In the genomic region with DNA sequence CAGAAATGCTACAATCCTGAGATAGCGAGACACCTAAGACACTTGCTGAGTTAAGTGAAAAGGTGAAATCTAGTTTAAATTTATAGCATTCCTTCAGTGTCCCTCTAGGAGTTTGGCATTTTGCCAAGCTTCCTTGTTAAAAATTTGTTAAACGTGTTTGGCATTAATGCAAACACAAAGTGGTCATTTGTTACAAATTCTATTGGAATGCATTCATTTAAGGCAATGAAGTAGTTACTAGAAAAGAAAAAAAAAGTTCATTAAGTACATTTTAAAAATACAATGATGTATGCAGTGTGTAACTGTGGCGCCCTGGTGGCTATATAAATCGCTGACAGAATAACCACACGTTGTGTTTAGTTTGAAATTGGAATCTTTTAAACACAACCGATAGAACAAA, we compare ENCODE assay signal across 1 cellular context.
A peak's percentile ranks its signal among the peaks of the same experiment; 100 is the strongest.
TF ChIP-seq lines count a peak whose summit lies in the region.

No MANE protein-coding gene starts in this region.

TF ChIP-seq in HEK293, 187 proteins besides CTCF, POLR2A, EP300 and RAD21 (continued from another document):
- TF ChIP-seq ZNF600 (tag by site-specific recombination; IDR thresholded peaks at IDR 0.05) = no peak
- TF ChIP-seq ZNF223 (tag by site-specific recombination; IDR thresholded peaks at IDR 0.05) = no peak
- no peak for TF ChIP-seq ZNF449 (tag by site-specific recombination; IDR thresholded peaks at IDR 0.05)
- TF ChIP-seq, protein P1, sequence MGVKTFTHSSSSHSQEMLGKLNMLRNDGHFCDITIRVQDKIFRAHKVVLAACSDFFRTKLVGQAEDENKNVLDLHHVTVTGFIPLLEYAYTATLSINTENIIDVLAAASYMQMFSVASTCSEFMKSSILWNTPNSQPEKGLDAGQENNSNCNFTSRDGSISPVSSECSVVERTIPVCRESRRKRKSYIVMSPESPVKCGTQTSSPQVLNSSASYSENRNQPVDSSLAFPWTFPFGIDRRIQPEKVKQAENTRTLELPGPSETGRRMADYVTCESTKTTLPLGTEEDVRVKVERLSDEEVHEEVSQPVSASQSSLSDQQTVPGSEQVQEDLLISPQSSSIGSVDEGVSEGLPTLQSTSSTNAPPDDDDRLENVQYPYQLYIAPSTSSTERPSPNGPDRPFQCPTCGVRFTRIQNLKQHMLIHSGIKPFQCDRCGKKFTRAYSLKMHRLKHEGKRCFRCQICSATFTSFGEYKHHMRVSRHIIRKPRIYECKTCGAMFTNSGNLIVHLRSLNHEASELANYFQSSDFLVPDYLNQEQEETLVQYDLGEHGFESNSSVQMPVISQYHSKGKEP (tag by site-specific recombination; IDR thresholded peaks at IDR 0.05) = peak; percentile 54; the same call in 1 of the 2 replicates
- TF ChIP-seq, protein P2, sequence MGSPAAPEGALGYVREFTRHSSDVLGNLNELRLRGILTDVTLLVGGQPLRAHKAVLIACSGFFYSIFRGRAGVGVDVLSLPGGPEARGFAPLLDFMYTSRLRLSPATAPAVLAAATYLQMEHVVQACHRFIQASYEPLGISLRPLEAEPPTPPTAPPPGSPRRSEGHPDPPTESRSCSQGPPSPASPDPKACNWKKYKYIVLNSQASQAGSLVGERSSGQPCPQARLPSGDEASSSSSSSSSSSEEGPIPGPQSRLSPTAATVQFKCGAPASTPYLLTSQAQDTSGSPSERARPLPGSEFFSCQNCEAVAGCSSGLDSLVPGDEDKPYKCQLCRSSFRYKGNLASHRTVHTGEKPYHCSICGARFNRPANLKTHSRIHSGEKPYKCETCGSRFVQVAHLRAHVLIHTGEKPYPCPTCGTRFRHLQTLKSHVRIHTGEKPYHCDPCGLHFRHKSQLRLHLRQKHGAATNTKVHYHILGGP (tag by site-specific recombination; IDR thresholded peaks at IDR 0.05) = 0 out of 2 replicates have a peak, but pooled peaks have one; percentile 33
- TF ChIP-seq, protein P3, sequence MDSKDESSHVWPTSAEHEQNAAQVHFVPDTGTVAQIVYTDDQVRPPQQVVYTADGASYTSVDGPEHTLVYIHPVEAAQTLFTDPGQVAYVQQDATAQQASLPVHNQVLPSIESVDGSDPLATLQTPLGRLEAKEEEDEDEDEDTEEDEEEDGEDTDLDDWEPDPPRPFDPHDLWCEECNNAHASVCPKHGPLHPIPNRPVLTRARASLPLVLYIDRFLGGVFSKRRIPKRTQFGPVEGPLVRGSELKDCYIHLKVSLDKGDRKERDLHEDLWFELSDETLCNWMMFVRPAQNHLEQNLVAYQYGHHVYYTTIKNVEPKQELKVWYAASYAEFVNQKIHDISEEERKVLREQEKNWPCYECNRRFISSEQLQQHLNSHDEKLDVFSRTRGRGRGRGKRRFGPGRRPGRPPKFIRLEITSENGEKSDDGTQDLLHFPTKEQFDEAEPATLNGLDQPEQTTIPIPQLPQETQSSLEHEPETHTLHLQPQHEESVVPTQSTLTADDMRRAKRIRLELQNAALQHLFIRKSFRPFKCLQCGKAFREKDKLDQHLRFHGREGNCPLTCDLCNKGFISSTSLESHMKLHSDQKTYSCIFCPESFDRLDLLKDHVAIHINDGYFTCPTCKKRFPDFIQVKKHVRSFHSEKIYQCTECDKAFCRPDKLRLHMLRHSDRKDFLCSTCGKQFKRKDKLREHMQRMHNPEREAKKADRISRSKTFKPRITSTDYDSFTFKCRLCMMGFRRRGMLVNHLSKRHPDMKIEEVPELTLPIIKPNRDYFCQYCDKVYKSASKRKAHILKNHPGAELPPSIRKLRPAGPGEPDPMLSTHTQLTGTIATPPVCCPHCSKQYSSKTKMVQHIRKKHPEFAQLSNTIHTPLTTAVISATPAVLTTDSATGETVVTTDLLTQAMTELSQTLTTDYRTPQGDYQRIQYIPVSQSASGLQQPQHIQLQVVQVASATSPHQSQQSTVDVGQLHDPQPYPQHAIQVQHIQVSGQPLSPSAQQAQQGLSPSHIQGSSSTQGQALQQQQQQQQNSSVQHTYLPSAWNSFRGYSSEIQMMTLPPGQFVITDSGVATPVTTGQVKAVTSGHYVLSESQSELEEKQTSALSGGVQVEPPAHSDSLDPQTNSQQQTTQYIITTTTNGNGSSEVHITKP (tag by site-specific recombination; IDR thresholded peaks at IDR 0.05) = no peak
- TF ChIP-seq ZNF837 (tag by site-specific recombination; IDR thresholded peaks at IDR 0.05) = no peak
- no peak for TF ChIP-seq ZNF112 (tag by site-specific recombination; IDR thresholded peaks at IDR 0.05)
- TF ChIP-seq ZNF394 (tag by site-specific recombination; IDR thresholded peaks at IDR 0.05; ENCODE audit: borderline replicate concordance) = no peak
- TF ChIP-seq ZNF585B (tag by site-specific recombination; IDR thresholded peaks at IDR 0.05) = no peak
- TF ChIP-seq KLF9 (tag by site-specific recombination; IDR thresholded peaks at IDR 0.05; ENCODE audit: low read depth) = no peak
- TF ChIP-seq ZNF169 (tag by site-specific recombination; IDR thresholded peaks at IDR 0.05) = no peak
- 0 out of 2 replicates have a peak, but pooled peaks have one; percentile 26 for TF ChIP-seq ZNF549 (tag by site-specific recombination; IDR thresholded peaks at IDR 0.05)
- TF ChIP-seq ZNF488 (tag by site-specific recombination; IDR thresholded peaks at IDR 0.05) = no peak
- no peak for TF ChIP-seq ZBTB17 (tag by site-specific recombination; IDR thresholded peaks at IDR 0.05)
- TF ChIP-seq ZNF610 (tag by site-specific recombination; IDR thresholded peaks at IDR 0.05; ENCODE audit: borderline replicate concordance) = no peak
- TF ChIP-seq, protein P4, sequence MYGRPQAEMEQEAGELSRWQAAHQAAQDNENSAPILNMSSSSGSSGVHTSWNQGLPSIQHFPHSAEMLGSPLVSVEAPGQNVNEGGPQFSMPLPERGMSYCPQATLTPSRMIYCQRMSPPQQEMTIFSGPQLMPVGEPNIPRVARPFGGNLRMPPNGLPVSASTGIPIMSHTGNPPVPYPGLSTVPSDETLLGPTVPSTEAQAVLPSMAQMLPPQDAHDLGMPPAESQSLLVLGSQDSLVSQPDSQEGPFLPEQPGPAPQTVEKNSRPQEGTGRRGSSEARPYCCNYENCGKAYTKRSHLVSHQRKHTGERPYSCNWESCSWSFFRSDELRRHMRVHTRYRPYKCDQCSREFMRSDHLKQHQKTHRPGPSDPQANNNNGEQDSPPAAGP (tag by site-specific recombination; IDR thresholded peaks at IDR 0.05) = no peak
- TF ChIP-seq, protein P5, sequence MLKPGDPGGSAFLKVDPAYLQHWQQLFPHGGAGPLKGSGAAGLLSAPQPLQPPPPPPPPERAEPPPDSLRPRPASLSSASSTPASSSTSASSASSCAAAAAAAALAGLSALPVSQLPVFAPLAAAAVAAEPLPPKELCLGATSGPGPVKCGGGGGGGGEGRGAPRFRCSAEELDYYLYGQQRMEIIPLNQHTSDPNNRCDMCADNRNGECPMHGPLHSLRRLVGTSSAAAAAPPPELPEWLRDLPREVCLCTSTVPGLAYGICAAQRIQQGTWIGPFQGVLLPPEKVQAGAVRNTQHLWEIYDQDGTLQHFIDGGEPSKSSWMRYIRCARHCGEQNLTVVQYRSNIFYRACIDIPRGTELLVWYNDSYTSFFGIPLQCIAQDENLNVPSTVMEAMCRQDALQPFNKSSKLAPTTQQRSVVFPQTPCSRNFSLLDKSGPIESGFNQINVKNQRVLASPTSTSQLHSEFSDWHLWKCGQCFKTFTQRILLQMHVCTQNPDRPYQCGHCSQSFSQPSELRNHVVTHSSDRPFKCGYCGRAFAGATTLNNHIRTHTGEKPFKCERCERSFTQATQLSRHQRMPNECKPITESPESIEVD (tag by site-specific recombination; IDR thresholded peaks at IDR 0.05) = peak; percentile 89
- no peak for TF ChIP-seq RBAK (tag by site-specific recombination; IDR thresholded peaks at IDR 0.05)
- TF ChIP-seq ZNF621 (tag by site-specific recombination; IDR thresholded peaks at IDR 0.05) = no peak
- no peak for TF ChIP-seq ZNF398 (tag by site-specific recombination; IDR thresholded peaks at IDR 0.05)
- no peak for TF ChIP-seq ZNF792 (tag by site-specific recombination; IDR thresholded peaks at IDR 0.05)
- TF ChIP-seq YY2 (tag by site-specific recombination; IDR thresholded peaks at IDR 0.05) = no peak
- TF ChIP-seq, protein P6, sequence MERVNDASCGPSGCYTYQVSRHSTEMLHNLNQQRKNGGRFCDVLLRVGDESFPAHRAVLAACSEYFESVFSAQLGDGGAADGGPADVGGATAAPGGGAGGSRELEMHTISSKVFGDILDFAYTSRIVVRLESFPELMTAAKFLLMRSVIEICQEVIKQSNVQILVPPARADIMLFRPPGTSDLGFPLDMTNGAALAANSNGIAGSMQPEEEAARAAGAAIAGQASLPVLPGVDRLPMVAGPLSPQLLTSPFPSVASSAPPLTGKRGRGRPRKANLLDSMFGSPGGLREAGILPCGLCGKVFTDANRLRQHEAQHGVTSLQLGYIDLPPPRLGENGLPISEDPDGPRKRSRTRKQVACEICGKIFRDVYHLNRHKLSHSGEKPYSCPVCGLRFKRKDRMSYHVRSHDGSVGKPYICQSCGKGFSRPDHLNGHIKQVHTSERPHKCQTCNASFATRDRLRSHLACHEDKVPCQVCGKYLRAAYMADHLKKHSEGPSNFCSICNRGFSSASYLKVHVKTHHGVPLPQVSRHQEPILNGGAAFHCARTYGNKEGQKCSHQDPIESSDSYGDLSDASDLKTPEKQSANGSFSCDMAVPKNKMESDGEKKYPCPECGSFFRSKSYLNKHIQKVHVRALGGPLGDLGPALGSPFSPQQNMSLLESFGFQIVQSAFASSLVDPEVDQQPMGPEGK (tag by site-specific recombination; IDR thresholded peaks at IDR 0.05) = no peak
- no peak for TF ChIP-seq ZNF404 (tag by site-specific recombination; IDR thresholded peaks at IDR 0.05)
- peak; percentile 34; the same call in 1 of the 2 replicates for TF ChIP-seq ZNF561 (tag by site-specific recombination; IDR thresholded peaks at IDR 0.05; ENCODE audit: borderline replicate concordance)
